ENCODE assay signal across 12 cellular contexts in the genomic region with DNA sequence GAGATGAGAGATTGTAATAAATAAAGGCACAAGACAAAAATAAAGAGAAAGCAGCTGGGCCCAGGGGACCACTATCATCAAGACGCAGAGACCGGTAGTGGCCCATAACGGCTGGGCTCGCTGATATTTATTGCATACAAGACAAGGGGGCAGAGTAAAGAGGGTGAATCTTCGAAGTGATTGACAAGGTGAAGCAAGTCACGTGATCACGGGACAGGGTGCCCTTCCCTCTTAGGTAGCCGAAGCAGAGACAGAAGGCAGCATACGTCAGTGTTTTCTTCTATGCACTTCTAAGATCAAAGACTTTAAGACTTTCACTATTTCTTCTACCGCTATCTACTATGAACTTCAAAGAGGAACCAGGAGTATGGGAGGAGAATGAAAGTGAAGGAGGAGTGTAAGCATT. TPM values are rescaled to one million over a fixed set of nuclear protein-coding genes. Genes with fewer than 3 reads are reported as not detected.
A peak's percentile ranks its signal among the peaks of the same experiment; 100 is the strongest.
DNase-seq lines count a peak whose midpoint lies in the region; ATAC-seq, FAIRE-seq and TF ChIP-seq lines count a peak whose summit lies in the region.
"Had no signal": no experiment of that assay in that cellular context is flagged by ENCODE, and none has a peak within 500 bp of the region (broad histone marks: within the 10 kb centered on the region; RNA-seq: fewer than 3 reads in every experiment).

No MANE protein-coding gene starts in this region.

- H3K36me3 ChIP-seq in HEK293 (ENCODE audit: control insufficient read depth in 2 of 2, insufficient read depth in 1 of 2, low read length in 2 of 2) (peaks cover 9 to 17% of the 10 kb centered on the region in 2 experiments; a peak in 2 of 3 replicates), kidney (ENCODE audit: control insufficient read depth in 1 of 2, insufficient read depth in 2 of 2, low read length in 2 of 2) (peaks cover 0 to 3% of the 10 kb centered on the region in 2 donors), prostate gland (peaks cover 8 to 16% of the 10 kb centered on the region in 2 donors), sigmoid colon (peaks cover 12 to 37% (median 26%) of the 10 kb centered on the region in 4 donors), tibial nerve (peaks cover 0 to 46% (median 8%) of the 10 kb centered on the region in 3 donors)

- no peak for TF ChIP-seq CTCF in A549 (IDR thresholded peaks at IDR 0.05)
- TF ChIP-seq CTCF in HEK293 (tag by site-specific recombination; IDR thresholded peaks at IDR 0.05): no peak
- no peak for TF ChIP-seq CTCF in activated B cell treated with CpG ODN at 0.5 μM for 24 hours (IDR thresholded peaks at IDR 0.05)
- TF ChIP-seq CTCF in endothelial cell (IDR thresholded peaks at IDR 0.05; ENCODE audit: unreplicated experiment): no peak
- no peak for TF ChIP-seq CTCF in kidney (IDR thresholded peaks at IDR 0.05; ENCODE audit: borderline replicate concordance, extremely low read depth, insufficient read depth)
- no peak for TF ChIP-seq CTCF in prostate gland (IDR thresholded peaks at IDR 0.05)
- TF ChIP-seq CTCF in sigmoid colon (IDR thresholded peaks at IDR 0.05): no peak
- TF ChIP-seq CTCF in tibial nerve (IDR thresholded peaks at IDR 0.05): no peak

- H3K27me3 Mint-ChIP-seq in activated B cell treated with CpG ODN at 0.5 μM for 24 hours: peaks cover 7% of the 10 kb centered on the region
- H3K27me3 Mint-ChIP-seq in endothelial cell (ENCODE audit: unreplicated experiment): peaks cover 24% of the 10 kb centered on the region

- FAIRE-seq in A549 (lab: Jason Lieb, UNC) (no peak), kidney (lab: Jason Lieb, UNC) (no peak)

- no peak overlapping the region for H3K4me3 ChIP-seq in A549
- no peak overlapping the region for H3K4me3 ChIP-seq in HEK293 (ENCODE audit: low read depth, low read length)
- H3K4me3 ChIP-seq in kidney (ENCODE audit: low read length in 2 of 2): no peak overlapping the region
- H3K4me3 ChIP-seq in prostate gland: no peak overlapping the region
- H3K4me3 ChIP-seq in sigmoid colon: no peak overlapping the region
- no peak overlapping the region for H3K4me3 ChIP-seq in tibial nerve
- H3K4me3 ChIP-seq: PC-9 had no signal

- H3K27me3 ChIP-seq in prostate gland (replicated peaks; ENCODE audit: insufficient read depth) (peaks cover 5% of the 10 kb centered on the region), sigmoid colon (peaks cover 7 to 30% (median 13%) of the 10 kb centered on the region in 3 donors), tibial nerve (peaks cover under 1 to 36% of the 10 kb centered on the region in 2 donors)

- H3K9me3 Mint-ChIP-seq in activated B cell treated with CpG ODN at 0.5 μM for 24 hours: no peaks in the 10 kb centered on the region
- peaks cover 4% of the 10 kb centered on the region for H3K9me3 Mint-ChIP-seq in endothelial cell (ENCODE audit: unreplicated experiment)

- POLR2A ChIA-PET in A549 (lab: Yijun Ruan, JAX): interaction anchor here (2.3 kb wide), 1 partner anchor 10 kb away, joined by 12 read pairs; a partner anchor contains a TSS
- POLR2A ChIA-PET in HEK293 (lab: Yijun Ruan, JAX): interaction anchor here (1.0 to 1.9 kb wide), 2 partner anchors 9 to 18 kb away, joined by 3 to 12 read pairs; a partner anchor contains a TSS
- POLR2A ChIA-PET in activated B cell treated with CpG ODN at 0.5 μM for 24 hours (lab: Charles Lee): interaction anchor here (0.5 to 0.8 kb wide), 2 partner anchors 10 to 24 kb away, joined by 7 to 10 read pairs; a partner anchor contains a TSS

- intact Hi-C loops in activated B cell treated with CpG ODN at 0.5 μM for 24 hours (cut with micrococcal nuclease): no loop called here
- intact Hi-C loops in kidney (cut with DNase I): no loop called here
- intact Hi-C loops in prostate gland (cut with DNase I): no loop called here
- intact Hi-C loops in sigmoid colon (cut with DNase I): no loop called here

- H3K9me3 ChIP-seq in A549 (no peaks in the 10 kb centered on the region), HEK293 (ENCODE audit: control insufficient read depth, insufficient read depth, low read depth, low read length) (no peaks in the 10 kb centered on the region), kidney (ENCODE audit: control insufficient read depth in 1 of 2, low read length in 2 of 2) (peaks cover 0 to 2% of the 10 kb centered on the region in 2 donors), prostate gland (no peaks in the 10 kb centered on the region), sigmoid colon (no peaks in the 10 kb centered on the region), tibial nerve (no peaks in the 10 kb centered on the region)

- no peak for ATAC-seq in A549
- ATAC-seq in activated B cell treated with CpG ODN at 0.5 μM for 24 hours (ENCODE audit: low read depth): no peak
- ATAC-seq: left colon had no signal

- DNase-seq in A549 (ENCODE audit: low read depth in 1 of 2, low spot score in 1 of 2) (peak in 1 of 2 experiments; percentile 76), activated B cell treated with CpG ODN at 0.5 μM for 24 hours (no peak), endothelial cell (ENCODE audit: low spot score) (no peak), kidney (no peak), prostate gland (ENCODE audit: low spot score) (no peak), sigmoid colon (no peak), tibial nerve (ENCODE audit: low spot score in 2 of 2) (no peak)
- DNase-seq: left colon, NCI-H1694 treated with DMSO at 0.1 percent for 48 hours had no signal

- H3K27ac Mint-ChIP-seq in activated B cell treated with CpG ODN at 0.5 μM for 24 hours (peak overlapping the region; percentile 46), endothelial cell (ENCODE audit: unreplicated experiment) (peak overlapping the region; percentile 12)

- H3K4me3 Mint-ChIP-seq in activated B cell treated with CpG ODN at 0.5 μM for 24 hours (peak overlapping the region; percentile 33), endothelial cell (ENCODE audit: unreplicated experiment) (peak overlapping the region; percentile 62)

- H3K27ac ChIP-seq in A549: no peak overlapping the region
- no peak overlapping the region for H3K27ac ChIP-seq in HEK293 (ENCODE audit: extremely low read depth, low read depth, low read length)
- no peak overlapping the region for H3K27ac ChIP-seq in kidney (ENCODE audit: low read depth in 2 of 2, low read length in 2 of 2)
- H3K27ac ChIP-seq in prostate gland: no peak overlapping the region
- peak overlapping the region in 2 of 4 donors; percentile 47 to 64 for H3K27ac ChIP-seq in sigmoid colon
- H3K27ac ChIP-seq in tibial nerve: no peak overlapping the region
- H3K27ac ChIP-seq: PC-9 had no signal

- no peak overlapping the region for H3K9ac ChIP-seq in kidney (ENCODE audit: low read length in 2 of 2)

- WGBS in A549 (ENCODE audit: missing lambda C conversion rate): 69% methylated on average over 10 of the region's 10 CpGs
- 72% methylated on average over 10 of the region's 10 CpGs for WGBS in prostate gland
- WGBS in sigmoid colon, 2 donors: 60 to 69% methylated on average over 10 of the region's 10 CpGs
- WGBS in tibial nerve, 2 donors: 79 to 83% methylated on average over 10 of the region's 10 CpGs

- H3K36me3 Mint-ChIP-seq in activated B cell treated with CpG ODN at 0.5 μM for 24 hours (ENCODE audit: low read depth): peaks cover 24% of the 10 kb centered on the region
- H3K36me3 Mint-ChIP-seq in endothelial cell (ENCODE audit: low read depth, unreplicated experiment): peaks cover 39% of the 10 kb centered on the region

- TF ChIP-seq RAD21 in A549 (conservative IDR thresholded peaks at IDR 0.05 in 1 of 2, IDR thresholded peaks at IDR 0.05 in 1 of 2): no peak

- H3K4me2 ChIP-seq in A549: no peak overlapping the region
- H3K4me2 ChIP-seq: PC-9 had no signal

- peaks cover 10% of the 10 kb centered on the region for H3K4me1 ChIP-seq in A549
- H3K4me1 ChIP-seq in HEK293 (ENCODE audit: control insufficient read depth, insufficient read depth, low read length): peaks cover 8% of the 10 kb centered on the region; the same call in 1 of the 2 replicates
- peaks cover 3 to 5% of the 10 kb centered on the region in 2 donors for H3K4me1 ChIP-seq in kidney (ENCODE audit: control insufficient read depth in 1 of 2, insufficient read depth in 1 of 2, low read depth in 1 of 2, low read length in 2 of 2)
- H3K4me1 ChIP-seq in prostate gland (replicated peaks): peaks cover 6% of the 10 kb centered on the region
- peaks cover 0 to 79% (median 71%) of the 10 kb centered on the region in 4 donors for H3K4me1 ChIP-seq in sigmoid colon
- peaks cover 0 to 48% (median 12%) of the 10 kb centered on the region in 4 donors for H3K4me1 ChIP-seq in tibial nerve

- CTCF ChIA-PET in A549 (lab: Yijun Ruan, JAX): interaction anchor here (1.0 to 2.2 kb wide), 5 partner anchors 9 to 291 kb away, joined by 3 to 7 read pairs (median 5); no protein-coding TSS in a partner anchor
- CTCF ChIA-PET in HEK293 (lab: Yijun Ruan, JAX): interaction anchor here (1.5 kb wide), 1 partner anchor 11 kb away, joined by 3 read pairs; no protein-coding TSS in a partner anchor
- CTCF ChIA-PET in activated B cell treated with CpG ODN at 0.5 μM for 24 hours (lab: Charles Lee): interaction anchor here (1.4 kb wide), 1 partner anchor 146 kb away, joined by 5 read pairs; no protein-coding TSS in a partner anchor

- TF ChIP-seq POLR2A in A549 (IDR thresholded peaks at IDR 0.05; ENCODE audit: low read length) (no peak), prostate gland (IDR thresholded peaks at IDR 0.05) (no peak), sigmoid colon (IDR thresholded peaks at IDR 0.05) (no peak), tibial nerve (IDR thresholded peaks at IDR 0.05) (no peak)

- no peak for TF ChIP-seq EP300 in A549 (IDR thresholded peaks at IDR 0.05)
- no peak for TF ChIP-seq EP300 in sigmoid colon (IDR thresholded peaks at IDR 0.05)
- no peak for TF ChIP-seq EP300 in tibial nerve (IDR thresholded peaks at IDR 0.05)

- peaks cover 45% of the 10 kb centered on the region for H3K4me1 Mint-ChIP-seq in activated B cell treated with CpG ODN at 0.5 μM for 24 hours
- peaks cover 36% of the 10 kb centered on the region for H3K4me1 Mint-ChIP-seq in endothelial cell (ENCODE audit: unreplicated experiment)

RNA-seq across cellular contexts. Expression of a gene that starts 4.6 kb away (rescaled TPM):
- 0.61 and 0.79 TPM in 2 replicates for polyA plus RNA-seq in A549 (2011; rRNA removed)
- polyA plus RNA-seq in A549 (2012; cell fraction: cytosol; rRNA removed): 1.2 and 1.3 TPM in 2 replicates
- 8.9 and 9.2 TPM in 2 replicates for polyA plus RNA-seq in A549 (2012; cell fraction: nucleus; rRNA removed)
- 0.81 to 0.96 TPM (median 0.81 TPM) in 3 replicates for polyA plus RNA-seq in A549 (2017; fragmentation: RNase III; extraction: RNeasy Plus Mini Kit Qiagen cat#74134 plus additional on column Dnase treatment)
- 1.5 and 2.6 TPM in 2 replicates for polyA minus RNA-seq in A549 (2011; rRNA and poly(A)+ RNA removed)
- not detected in 2 replicates for total RNA-seq in activated B cell treated with CpG ODN at 0.5 μM for 24 hours
- 0.92 TPM for total RNA-seq in endothelial cell (ENCODE audit: unreplicated experiment)
- not detected for total RNA-seq in kidney
- not detected for polyA plus RNA-seq in kidney (ENCODE audit: insufficient read depth, low read depth, low replicate concordance)
- total RNA-seq in prostate gland: under 1 TPM in 1 of 2 donors, not detected in 1; 0.97 TPM
- not detected for total RNA-seq in sigmoid colon
- under 1 TPM in 2 of 3 donors, not detected in 1; under 0.01 to 0.34 TPM for polyA plus RNA-seq in sigmoid colon
- total RNA-seq in tibial nerve: not detected

RNA-seq across cellular contexts. Expression of a gene that starts 9.7 kb away (rescaled TPM):
- polyA plus RNA-seq in A549 (2011; rRNA removed) (37.7 and 56.1 TPM in 2 replicates), A549 (2017; fragmentation: RNase III; extraction: RNeasy Plus Mini Kit Qiagen cat#74134 plus additional on column Dnase treatment) (90.4 to 103 TPM (median 90.7 TPM) in 3 replicates), kidney (ENCODE audit: insufficient read depth, low read depth, low replicate concordance) (13.1 TPM), sigmoid colon (10 to 100 TPM in 1 of 3 donors, 1 to 10 TPM in 2; 7.9 to 44.1 (median 9.0) TPM)
- 83.9 and 158 TPM in 2 replicates for polyA plus RNA-seq in A549 (2012; cell fraction: cytosol; rRNA removed)
- 385 and 422 TPM in 2 replicates for polyA plus RNA-seq in A549 (2012; cell fraction: nucleus; rRNA removed)
- polyA minus RNA-seq in A549 (2011; rRNA and poly(A)+ RNA removed): 50.8 and 63.0 TPM in 2 replicates
- total RNA-seq in activated B cell treated with CpG ODN at 0.5 μM for 24 hours (10.9 and 12.9 TPM in 2 replicates), endothelial cell (ENCODE audit: unreplicated experiment) (123 TPM), kidney (90.3 TPM), prostate gland (10 to 100 TPM; 56.4 to 96.3 TPM), sigmoid colon (100 to 1,000 TPM in 1 of 4 donors, 10 to 100 TPM in 3; 65.5 to 189 (median 97.3) TPM), tibial nerve (10 to 100 TPM; 27.3 to 37.7 (median 31.9) TPM)

RNA-seq across cellular contexts. Expression of a gene that starts 31.7 kb away (rescaled TPM):
- 11.5 and 12.8 TPM in 2 replicates for polyA plus RNA-seq in A549 (2011; rRNA removed)
- polyA plus RNA-seq in A549 (2012; cell fraction: cytosol; rRNA removed): 26.4 and 37.4 TPM in 2 replicates
- 33.7 and 37.2 TPM in 2 replicates for polyA plus RNA-seq in A549 (2012; cell fraction: nucleus; rRNA removed)
- 6.3 to 7.6 TPM (median 6.8 TPM) in 3 replicates for polyA plus RNA-seq in A549 (2017; fragmentation: RNase III; extraction: RNeasy Plus Mini Kit Qiagen cat#74134 plus additional on column Dnase treatment)
- polyA minus RNA-seq in A549 (2011; rRNA and poly(A)+ RNA removed): 6.0 and 7.6 TPM in 2 replicates
- not detected in 2 replicates for total RNA-seq in activated B cell treated with CpG ODN at 0.5 μM for 24 hours
- total RNA-seq in endothelial cell (ENCODE audit: unreplicated experiment): 0.51 TPM
- not detected for total RNA-seq in kidney
- polyA plus RNA-seq in kidney (ENCODE audit: insufficient read depth, low read depth, low replicate concordance): not detected
- not detected for total RNA-seq in prostate gland
- not detected for total RNA-seq in sigmoid colon
- under 1 TPM in 1 of 3 donors, not detected in 2; 0.20 TPM for polyA plus RNA-seq in sigmoid colon
- not detected for total RNA-seq in tibial nerve
- total RNA-seq: left colon, PC-9, posterior vena cava had no signal

RNA-seq across cellular contexts. Expression of a gene that starts 53.2 kb away (rescaled TPM):
- polyA plus RNA-seq in A549 (2011; rRNA removed) (0.03 and 0.04 TPM in 2 replicates), A549 (2017; fragmentation: RNase III; extraction: RNeasy Plus Mini Kit Qiagen cat#74134 plus additional on column Dnase treatment) (0.03 TPM in 1 of 3 replicates, not detected in the others), kidney (ENCODE audit: insufficient read depth, low read depth, low replicate concordance) (not detected), sigmoid colon (under 1 TPM in 1 of 3 donors, not detected in 2; 0.10 TPM)
- 0.01 and 0.03 TPM in 2 replicates for polyA plus RNA-seq in A549 (2012; cell fraction: cytosol; rRNA removed)
- polyA plus RNA-seq in A549 (2012; cell fraction: nucleus; rRNA removed): 0.01 TPM in 1 of 2 replicates, not detected in the other
- 0.25 TPM in 1 of 2 replicates, not detected in the other for polyA minus RNA-seq in A549 (2011; rRNA and poly(A)+ RNA removed)
- total RNA-seq in activated B cell treated with CpG ODN at 0.5 μM for 24 hours (not detected in 2 replicates), endothelial cell (ENCODE audit: unreplicated experiment) (2.1 TPM), kidney (1.1 TPM), prostate gland (under 1 TPM in 1 of 2 donors, not detected in 1; 0.97 TPM), sigmoid colon (under 1 TPM in 3 of 4 donors, not detected in 1; 0.27 to 0.36 (median 0.33) TPM), tibial nerve (1 to 10 TPM in 2 of 4 donors, under 1 TPM in 2; 0.42 to 2.9 (median 1.2) TPM)
